ENCODE assay signal across 8 cellular contexts in the genomic region with DNA sequence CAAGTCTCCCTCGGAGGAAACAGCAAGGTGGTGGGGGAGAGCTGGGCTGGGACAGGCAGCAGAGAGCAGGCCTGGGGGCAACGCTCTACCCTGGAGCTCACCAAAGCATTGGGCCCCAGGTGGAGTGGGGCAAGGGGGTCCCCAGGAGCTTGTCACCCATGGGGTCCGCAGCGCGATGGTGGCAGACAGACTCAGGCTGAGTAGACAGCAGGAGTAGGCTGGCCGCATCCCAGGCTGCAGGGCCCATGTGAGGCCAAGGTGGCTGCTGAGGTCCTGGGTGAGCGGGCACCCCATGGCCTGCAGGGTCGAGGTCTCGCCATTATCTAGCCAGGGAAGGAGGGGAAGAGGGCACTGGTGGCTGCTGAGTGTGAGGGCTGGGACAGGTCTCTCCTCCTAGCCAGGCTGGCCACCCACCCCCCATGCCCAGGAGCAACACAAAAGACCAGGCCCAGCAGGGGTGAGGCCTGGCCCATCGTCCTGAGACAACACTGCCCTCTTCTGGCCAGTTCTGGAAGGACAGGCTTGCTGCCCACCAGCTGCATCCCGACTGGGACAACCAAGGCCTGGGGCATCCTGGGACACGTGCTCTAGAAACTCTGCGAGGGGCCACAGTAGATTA. TPM values are rescaled to one million over a fixed set of nuclear protein-coding genes. Genes with fewer than 3 reads are reported as not detected.
DNase-seq lines count a peak whose midpoint lies in the region; ATAC-seq and TF ChIP-seq lines count a peak whose summit lies in the region.

No MANE protein-coding gene starts in this region.

- no peak overlapping the region for H3K4me3 Mint-ChIP-seq in activated naive CD4-positive, alpha-beta T cell treated with anti-CD3 and anti-CD28 coated beads for 36 hours

- no peaks in the 10 kb centered on the region for H3K9me3 Mint-ChIP-seq in activated naive CD4-positive, alpha-beta T cell treated with anti-CD3 and anti-CD28 coated beads for 36 hours

- H3K4me2 ChIP-seq in DOHH2 (ENCODE audit: low read length) (no peak overlapping the region), IMR-90 (ENCODE audit: low read depth, low read length) (no peak overlapping the region), SK-N-SH (no peak overlapping the region)

- WGBS in IMR-90 (ENCODE audit: extremely low coverage in 2 of 2, insufficient read length in 1 of 2), 2 experiments, result 67% methylated on average over 3 of the region's 13 CpGs; no CpG with 5 or more reads in 1 of the 2 experiments
- WGBS in SK-N-SH (ENCODE audit: low lambda C conversion rate), result 15% methylated on average over 4 of the region's 13 CpGs
- 57 to 67% (median 64%) methylated on average over 9 to 13 of the region's 13 CpGs for WGBS in psoas muscle, 3 donors

- POLR2A ChIA-PET in IMR-90 (lab: Charles Lee; ENCODE audit: unreplicated experiment) (no interaction called here), SK-N-SH (lab: Yijun Ruan, JAX) (no interaction called here)

- TF ChIP-seq RAD21 in IMR-90 (IDR thresholded peaks at IDR 0.05; ENCODE audit: low read length), result peak; percentile 95
- peak; percentile 91 for TF ChIP-seq RAD21 in SK-N-SH (IDR thresholded peaks at IDR 0.05; ENCODE audit: low read length)

- H2BK5ac ChIP-seq in IMR-90 (ENCODE audit: low read depth, low read length, poor library complexity, severe bottlenecking), result no peak overlapping the region

- no TSS peak for BruUV-seq in IMR-90 (replicated peaks; lab: Mats Ljungman, UMichigan)

- H3K56ac ChIP-seq in IMR-90 (ENCODE audit: extremely low read depth, insufficient read depth, low read length), result no peak overlapping the region

- no peak for TF ChIP-seq POLR2A in IMR-90 (IDR thresholded peaks at IDR 0.05; ENCODE audit: low read depth, low read length)

- H3K14ac ChIP-seq in IMR-90 (replicated peaks; ENCODE audit: low read depth, low read length), result no peak overlapping the region

- no peaks in the 10 kb centered on the region for H3K79me1 ChIP-seq in IMR-90 (ENCODE audit: low read depth in 1 of 2, low read length in 2 of 2)

- no peaks in the 10 kb centered on the region for H3K4me1 ChIP-seq in DOHH2 (ENCODE audit: control insufficient read depth, low read length)
- H3K4me1 ChIP-seq in IMR-90 (ENCODE audit: control insufficient read depth, insufficient read depth, low read length), result no peaks in the 10 kb centered on the region
- peaks cover 0 to 28% of the 10 kb centered on the region in 2 experiments; a peak in 1 of 4 replicates for H3K4me1 ChIP-seq in SK-N-SH (ENCODE audit: control insufficient read depth in 1 of 2, insufficient read depth in 2 of 2, low read depth in 1 of 2, low read length in 1 of 2)
- peaks cover 3% of the 10 kb centered on the region for H3K4me1 ChIP-seq in psoas muscle

- H3K36me3 Mint-ChIP-seq in activated naive CD4-positive, alpha-beta T cell treated with anti-CD3 and anti-CD28 coated beads for 36 hours (ENCODE audit: low read depth), result no peaks in the 10 kb centered on the region

- peak overlapping the region; percentile 13 for H2AK9ac ChIP-seq in IMR-90 (replicated peaks; ENCODE audit: low read depth, low read length, poor library complexity)

- ATAC-seq in IMR-90 (ENCODE audit: low read depth) (peak; percentile 95), psoas muscle (peak; percentile 71 to 89 (median 85)), GM19467 (IDR thresholded peaks at IDR 0.05; ENCODE audit: unreplicated experiment) (no peak), HG02973 (IDR thresholded peaks at IDR 0.05; ENCODE audit: unreplicated experiment) (no peak)

- no peak overlapping the region for H3K9ac ChIP-seq in IMR-90 (ENCODE audit: low read depth, low read length)
- no peak overlapping the region for H3K9ac ChIP-seq in SK-N-SH

- H3K9me3 ChIP-seq in DOHH2 (ENCODE audit: control insufficient read depth, insufficient read depth, low read length), result no peaks in the 10 kb centered on the region
- no peaks in the 10 kb centered on the region for H3K9me3 ChIP-seq in IMR-90 (ENCODE audit: control insufficient read depth, insufficient read depth, low read length)
- H3K9me3 ChIP-seq in SK-N-SH, result no peaks in the 10 kb centered on the region
- no peaks in the 10 kb centered on the region for H3K9me3 ChIP-seq in psoas muscle

- no peak overlapping the region for H3K27ac Mint-ChIP-seq in activated naive CD4-positive, alpha-beta T cell treated with anti-CD3 and anti-CD28 coated beads for 36 hours

- H3K18ac ChIP-seq in IMR-90 (ENCODE audit: low read depth, low read length), result no peak overlapping the region

- no peak overlapping the region for H2AK5ac ChIP-seq in IMR-90 (ENCODE audit: low read depth, low read length)

- H2AFZ ChIP-seq in IMR-90 (replicated peaks; ENCODE audit: low read length, poor library complexity), result peak overlapping the region; percentile 50
- H2AFZ ChIP-seq in SK-N-SH (ENCODE audit: low read depth), result no peak overlapping the region

- no peaks in the 10 kb centered on the region for H3F3A ChIP-seq in DOHH2 (ENCODE audit: control insufficient read depth, insufficient read depth)
- no peaks in the 10 kb centered on the region for H3F3A ChIP-seq in SK-N-SH (replicated peaks; ENCODE audit: insufficient read depth)

- no peak overlapping the region for H2BK20ac ChIP-seq in IMR-90 (ENCODE audit: low read depth, low read length)

- H3K23ac ChIP-seq in IMR-90 (ENCODE audit: low read depth, low read length), result no peak overlapping the region

- H3K27me3 ChIP-seq in DOHH2 (ENCODE audit: control insufficient read depth, low read length) (no peaks in the 10 kb centered on the region), IMR-90 (ENCODE audit: control insufficient read depth, insufficient read depth, low read length) (no peaks in the 10 kb centered on the region), SK-N-SH (ENCODE audit: insufficient read depth) (no peaks in the 10 kb centered on the region), psoas muscle (ENCODE audit: insufficient read depth in 3 of 3, low read length in 2 of 3) (no peaks in the 10 kb centered on the region)

- H2BK120ac ChIP-seq in IMR-90 (ENCODE audit: low read depth, low read length), result no peak overlapping the region

- no peak overlapping the region for H4K8ac ChIP-seq in IMR-90 (ENCODE audit: low read depth in 2 of 2, low read length in 2 of 2)

- H3K27ac ChIP-seq in DOHH2 (ENCODE audit: low read depth, low read length) (no peak overlapping the region), IMR-90 (ENCODE audit: insufficient read depth, low read length) (no peak overlapping the region), SK-N-SH (ENCODE audit: low read depth in 2 of 2, low read length in 1 of 2) (no peak overlapping the region; a peak in 1 of 4 replicates), psoas muscle (no peak overlapping the region)

- in situ Hi-C loops in IMR-90 (cut with MboI; ENCODE audit: low sequenced_read_pairs), result loop anchor here (5.0 kb wide), 1 partner anchor 169 kb away; no protein-coding TSS in a partner anchor

- no peak overlapping the region for H4K91ac ChIP-seq in IMR-90 (ENCODE audit: insufficient read depth, low read depth, low read length)

- TF ChIP-seq CTCF in DOHH2 (IDR thresholded peaks at IDR 0.05; ENCODE audit: low read depth, low read length, poor library complexity, severe bottlenecking) (peak; percentile 91), IMR-90 (conservative IDR thresholded peaks at IDR 0.05; ENCODE audit: low read depth, low read length) (peak; percentile 90), SK-N-SH (IDR thresholded peaks at IDR 0.05) (peak; percentile 83), psoas muscle (IDR thresholded peaks at IDR 0.05) (peak; percentile 98)

- H3K4ac ChIP-seq in IMR-90 (ENCODE audit: low read depth, low read length), result no peak overlapping the region

- H3K4me3 ChIP-seq in DOHH2 (ENCODE audit: low read length) (no peak overlapping the region), IMR-90 (ENCODE audit: insufficient read depth, low read depth, low read length) (no peak overlapping the region), SK-N-SH (ENCODE audit: low read depth in 2 of 2, low read length in 1 of 2) (no peak overlapping the region), psoas muscle (no peak overlapping the region)

- intact Hi-C loops in IMR-90 (cut with micrococcal nuclease), result loop anchor here (1.0 kb wide), 2 partner anchors 165 to 171 kb away; no protein-coding TSS in a partner anchor
- intact Hi-C loops in activated naive CD4-positive, alpha-beta T cell treated with anti-CD3 and anti-CD28 coated beads for 36 hours (cut with micrococcal nuclease), result loop anchor here (1.0 to 5.0 kb wide), 5 partner anchors 104 to 279 kb away; a partner anchor contains a TSS
- intact Hi-C loops in head of caudate nucleus (cut with DNase I), result loop anchor here (2.0 kb wide), 1 partner anchor 172 kb away; no protein-coding TSS in a partner anchor
- intact Hi-C loops in psoas muscle (cut with DNase I), result loop anchor here (1.0 to 5.0 kb wide), 4 partner anchors 165 to 259 kb away; no protein-coding TSS in a partner anchor

- H3K36me3 ChIP-seq in DOHH2 (ENCODE audit: control insufficient read depth, low read length) (no peaks in the 10 kb centered on the region), IMR-90 (ENCODE audit: control insufficient read depth, insufficient read depth, low read length) (no peaks in the 10 kb centered on the region), SK-N-SH (replicated peaks in 1 of 2; ENCODE audit: control insufficient read depth in 1 of 2, insufficient read depth in 2 of 2, low read length in 1 of 2) (no peaks in the 10 kb centered on the region), psoas muscle (ENCODE audit: insufficient read depth in 1 of 2, low read depth in 1 of 2) (peaks cover 0 to 13% of the 10 kb centered on the region in 2 donors)

- DNase-seq in IMR-90, result peak; percentile 39
- peak; percentile 94 for DNase-seq in SK-N-SH
- peak; percentile 84 for DNase-seq in activated naive CD4-positive, alpha-beta T cell treated with anti-CD3 and anti-CD28 coated beads for 36 hours
- DNase-seq in head of caudate nucleus, result peak in 41 of 42 donors; percentile 55 to 91 (median 78)
- peak; percentile 68 to 88 for DNase-seq in psoas muscle

- H4K5ac ChIP-seq in IMR-90 (ENCODE audit: low read depth, low read length), result no peak overlapping the region

- no peaks in the 10 kb centered on the region for H3K9me2 ChIP-seq in DOHH2 (replicated peaks; ENCODE audit: control insufficient read depth, low read length)
- no peaks in the 10 kb centered on the region for H3K9me2 ChIP-seq in SK-N-SH

- no peaks in the 10 kb centered on the region for H3K9me1 ChIP-seq in IMR-90 (ENCODE audit: insufficient read depth, low read length)

- CTCF ChIA-PET in IMR-90 (lab: Yijun Ruan, JAX), result interaction anchor here (0.6 to 1.6 kb wide), 8 partner anchors 9 to 192 kb away, joined by 3 to 6 read pairs (median 3); no protein-coding TSS in a partner anchor
- CTCF ChIA-PET in SK-N-SH (lab: Yijun Ruan, JAX), result interaction anchor here (0.6 to 22.5 kb wide), 71 partner anchors 12 to 1306 kb away, joined by 3 to 511 read pairs (median 4); a partner anchor contains a TSS
- CTCF ChIA-PET in activated naive CD4-positive, alpha-beta T cell treated with anti-CD3 and anti-CD28 coated beads for 36 hours (lab: Charles Lee), result interaction anchor here (0.5 to 5.1 kb wide), 16 partner anchors 9 to 266 kb away, joined by 3 to 31 read pairs (median 4); no protein-coding TSS in a partner anchor

- no peak overlapping the region for H2BK15ac ChIP-seq in IMR-90 (ENCODE audit: low read depth, low read length)

- no peaks in the 10 kb centered on the region for H3K27me3 Mint-ChIP-seq in activated naive CD4-positive, alpha-beta T cell treated with anti-CD3 and anti-CD28 coated beads for 36 hours (ENCODE audit: low read depth)

- no peaks in the 10 kb centered on the region for H3K79me2 ChIP-seq in DOHH2 (ENCODE audit: control insufficient read depth, low read length)
- no peaks in the 10 kb centered on the region for H3K79me2 ChIP-seq in SK-N-SH (ENCODE audit: insufficient read depth)

- TF ChIP-seq EP300 in SK-N-SH (IDR thresholded peaks at IDR 0.05; ENCODE audit: borderline replicate concordance in 1 of 2, low read depth in 1 of 2, low read length in 1 of 2), result no peak

- no peaks in the 10 kb centered on the region for H3K4me1 Mint-ChIP-seq in activated naive CD4-positive, alpha-beta T cell treated with anti-CD3 and anti-CD28 coated beads for 36 hours (ENCODE audit: low read depth)

- no peaks in the 10 kb centered on the region for H4K20me1 ChIP-seq in DOHH2 (ENCODE audit: control insufficient read depth, insufficient read depth, low read depth, low read length)
- H4K20me1 ChIP-seq in IMR-90 (ENCODE audit: insufficient read depth, low read length), result no peaks in the 10 kb centered on the region; the same call in 1 of the 2 replicates
- H4K20me1 ChIP-seq in SK-N-SH (ENCODE audit: insufficient read depth), result no peaks in the 10 kb centered on the region

- dilution Hi-C loops in IMR-90 (cut with HindIII; ENCODE audit: low sequenced_read_pairs, unreplicated experiment), result no loop called here

RNA-seq across cellular contexts. Expression of a gene that starts 33.1 kb away (rescaled TPM):
- 14.3 and 21.1 TPM in 2 replicates for total RNA-seq in IMR-90 (2012; rRNA removed)
- 7.9 and 9.2 TPM in 2 replicates for polyA plus RNA-seq in IMR-90 (2012; rRNA removed)
- polyA plus RNA-seq in IMR-90 (2012; cell fraction: cytosol; rRNA removed), result 2.9 and 4.9 TPM in 2 replicates
- 2.6 and 13.3 TPM in 2 replicates for polyA plus RNA-seq in IMR-90 (2012; cell fraction: nucleus; rRNA removed; ENCODE audit: low replicate concordance)
- 9.1 and 9.5 TPM in 2 replicates for polyA plus RNA-seq in SK-N-SH (2012; rRNA removed)
- 10.7 and 12.3 TPM in 2 replicates for polyA plus RNA-seq in SK-N-SH (2012; cell fraction: cytosol; rRNA removed)
- 6.8 and 9.6 TPM in 2 replicates for polyA plus RNA-seq in SK-N-SH (2012; cell fraction: nucleus; rRNA removed)
- 10 to 100 TPM; 37.3 to 38.7 TPM for total RNA-seq in activated naive CD4-positive, alpha-beta T cell treated with anti-CD3 and anti-CD28 coated beads for 36 hours
- 10 to 100 TPM; 29.9 to 54.5 (median 49.5) TPM for total RNA-seq in psoas muscle
- 10 to 100 TPM; 47.0 to 95.7 (median 60.3) TPM for polyA plus RNA-seq in psoas muscle

Comparison
In these comparisons a context has a peak if more than half of its experiments do, and no peak if none do; other contexts are left out.
1. ATAC-seq: peak in IMR-90 (single experiment) and psoas muscle (4 of 4); none in GM19467 (single experiment) and HG02973 (single experiment).
2. DNase-seq: peak in every context shown above with its lines; median percentile 94 in SK-N-SH; 84 in activated naive CD4-positive, alpha-beta T cell treated with anti-CD3 and anti-CD28 coated beads for 36 hours; 78 in head of caudate nucleus; 78 in psoas muscle; 39 in IMR-90.
3. Peak in every context shown above with its lines, with median percentiles within 50 percentile points of each other: CTCF ChIP-seq.